Comparison of ENCODE assay signal across 8 cellular contexts in genomic region chr19:55638864-55639359, GRCh38. TPM values are rescaled to one million over a fixed set of nuclear protein-coding genes. Genes with fewer than 3 reads are reported as not detected.
A peak's percentile ranks its signal among the peaks of the same experiment; 100 is the strongest.
DNase-seq lines count a peak whose midpoint lies in the region; ATAC-seq and TF ChIP-seq lines count a peak whose summit lies in the region.

No MANE protein-coding gene starts in this region.

- peak; percentile 68 for TF ChIP-seq CTCF in OCI-LY3 (IDR thresholded peaks at IDR 0.05; ENCODE audit: low read depth, low read length)

- H2AFZ ChIP-seq in OCI-LY3 (ENCODE audit: low read depth, low read length) = no peak overlapping the region

- peak overlapping the region; percentile 22; the same call in 1 of the 2 replicates for H3K4me3 ChIP-seq in OCI-LY3 (ENCODE audit: low read length)

- no peak overlapping the region for H3K9ac ChIP-seq in OCI-LY3 (ENCODE audit: low read length)

- 0 out of 2 replicates have a peak overlapping the region, but pooled peaks have one; percentile 19 for H3K27ac ChIP-seq in OCI-LY3 (ENCODE audit: low read length)

- peak overlapping the region; percentile 23 for H3K4me2 ChIP-seq in OCI-LY3 (ENCODE audit: low read length)

- H3K36me3 ChIP-seq in OCI-LY3 (replicated peaks; ENCODE audit: low read depth, low read length) = peaks cover 3% of the 10 kb centered on the region

- H4K20me1 ChIP-seq in OCI-LY3 (ENCODE audit: insufficient read depth, low read length) = no peaks in the 10 kb centered on the region

- ATAC-seq in Right ventricle myocardium superior (ENCODE audit: poor library complexity) (no peak), GM19463 (IDR thresholded peaks at IDR 0.05; ENCODE audit: unreplicated experiment) (no peak), GM21737 (IDR thresholded peaks at IDR 0.05; ENCODE audit: unreplicated experiment) (no peak), GM18861 (IDR thresholded peaks at IDR 0.05; ENCODE audit: unreplicated experiment) (no peak)

- peaks cover 87% of the 10 kb centered on the region for H3K79me2 ChIP-seq in OCI-LY3 (ENCODE audit: low read length)

- H3K9me3 ChIP-seq in OCI-LY3 (ENCODE audit: insufficient read depth, low read length) = no peaks in the 10 kb centered on the region

- H3K27me3 ChIP-seq in OCI-LY3 (ENCODE audit: low read depth, low read length) = no peaks in the 10 kb centered on the region

- DNase-seq in Right ventricle myocardium superior (peak; percentile 46), cardiac septum (ENCODE audit: low spot score) (no peak), medulla oblongata (ENCODE audit: extremely low spot score) (peak; percentile 8)
- peak; percentile 65 for DNase-seq in activated naive CD4-positive, alpha-beta T cell treated with anti-CD3 and anti-CD28 coated beads, Interleukin-2, amount 50 U/mL, for 16 hours

- intact Hi-C loops in Right ventricle myocardium superior (cut with DNase I) = loop anchor here (10.0 kb wide), 1 partner anchor 494 kb away; the partner anchor contains the start of gene TNNT1
- intact Hi-C loops in cardiac septum (cut with DNase I) = no loop called here

- H3K4me1 ChIP-seq in OCI-LY3 (ENCODE audit: low read length) = peaks cover 27% of the 10 kb centered on the region

RNA-seq across cellular contexts. Expression of gene ZNF580, which starts 1.9 kb away (rescaled TPM):
- total RNA-seq in Right ventricle myocardium superior (11.9 TPM), cardiac septum (29.0 TPM)

RNA-seq across cellular contexts. Expression of gene ZNF581, which starts 4.5 kb away (rescaled TPM):
- total RNA-seq in Right ventricle myocardium superior = 7.1 TPM
- 6.5 TPM for total RNA-seq in cardiac septum

RNA-seq across cellular contexts. Expression of gene CCDC106, which starts 9.1 kb away (rescaled TPM):
- total RNA-seq in Right ventricle myocardium superior = 20.5 TPM
- 15.9 TPM for total RNA-seq in cardiac septum

RNA-seq across cellular contexts. Expression of gene ZNF784, which starts 14.5 kb away (rescaled TPM):
- 11.7 TPM for total RNA-seq in Right ventricle myocardium superior
- total RNA-seq in cardiac septum = 10.9 TPM

RNA-seq across cellular contexts. Expression of gene U2AF2, which starts 15.9 kb away (rescaled TPM):
- 75.1 TPM for total RNA-seq in Right ventricle myocardium superior
- total RNA-seq in cardiac septum = 80.4 TPM
